24 cellular contexts compared by ENCODE assay signal in the genomic region with DNA sequence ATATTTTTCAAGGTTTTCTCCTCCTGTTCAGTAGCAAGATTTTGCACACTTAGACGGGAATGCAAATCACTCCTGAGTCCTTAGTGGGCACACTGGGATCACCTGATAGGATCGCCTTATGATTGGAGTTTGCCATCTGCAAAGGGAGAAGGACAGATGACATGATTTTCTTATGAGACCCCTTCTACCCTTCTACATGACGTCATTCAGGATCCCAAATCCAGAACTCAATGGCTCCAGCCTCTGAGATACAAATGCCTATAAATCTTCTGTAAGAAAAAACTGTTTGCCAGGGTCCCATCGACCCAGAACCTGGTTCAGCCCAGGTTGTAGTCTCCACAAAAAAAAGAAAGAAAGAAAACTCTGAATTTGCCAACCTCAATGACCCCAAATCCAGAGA. TPM values are rescaled to one million over a fixed set of nuclear protein-coding genes. Genes with fewer than 3 reads are reported as not detected.
A peak's percentile ranks its signal among the peaks of the same experiment; 100 is the strongest.
DNase-seq lines count a peak whose midpoint lies in the region; ATAC-seq, FAIRE-seq and TF ChIP-seq lines count a peak whose summit lies in the region.
"Had no signal": no experiment of that assay in that cellular context is flagged by ENCODE, and none has a peak within 500 bp of the region (broad histone marks: within the 10 kb centered on the region; RNA-seq: fewer than 3 reads in every experiment).

No MANE protein-coding gene starts in this region.

- H3K27ac Mint-ChIP-seq in GM23338 (no peak overlapping the region), brain (peak overlapping the region in 2 of 5 experiments; percentile 4 to 96), immature natural killer cell (no peak overlapping the region)
- H3K27ac Mint-ChIP-seq: CD14-positive monocyte; CD4-positive, alpha-beta T cell; CD8-positive, alpha-beta memory T cell had no signal

- no peak for TF ChIP-seq RAD21 in neural cell (conservative IDR thresholded peaks at IDR 0.05)

- 0 out of 2 replicates have a peak, but pooled peaks cover 7% of the 10 kb centered on the region for H3F3A ChIP-seq in GM23338 (replicated peaks; ENCODE audit: low read depth)
- peaks cover 6% of the 10 kb centered on the region for H3F3A ChIP-seq in neural cell (ENCODE audit: insufficient read depth, low read length, poor library complexity, severe bottlenecking)

- peaks cover 100% of the 10 kb centered on the region for H3K79me2 ChIP-seq in GM23338 (replicated peaks; ENCODE audit: insufficient read depth)
- peaks cover 85% of the 10 kb centered on the region for H3K79me2 ChIP-seq in neural cell (replicated peaks; ENCODE audit: insufficient read depth, low read length)

- no peaks in the 10 kb centered on the region for H3K27me3 ChIP-seq in GM23338 (ENCODE audit: insufficient read depth)
- H3K27me3 ChIP-seq in neural cell (ENCODE audit: insufficient read depth, low read depth, low read length): peaks cover under 1% of the 10 kb centered on the region
- H3K27me3 ChIP-seq: BE2C; BLaER1 treated with 17β-estradiol and CSF1 and Interleukin-3, amounts not matched to agents 10 nM and 100 nM had no signal

- H3K36me3 ChIP-seq in GM23338 (ENCODE audit: insufficient read depth) (no peaks in the 10 kb centered on the region), neural cell (ENCODE audit: insufficient read depth, low read length) (no peaks in the 10 kb centered on the region)
- H3K36me3 ChIP-seq: BE2C had no signal

- DNase-seq in GM23338 (ENCODE audit: low spot score): no peak
- DNase-seq in HTR-8/SVneo (ENCODE audit: insufficient read length, low spot score): no peak
- DNase-seq in immature natural killer cell: no peak
- DNase-seq in NCI-H526 treated with DMSO at 0.1 percent for 48 hours (lab: John Stamatoyannopoulos, UW): no peak
- DNase-seq: 8988T; ACHN; AML-193; CD4-positive, alpha-beta T cell; CD8-positive, alpha-beta memory T cell; DMS 273 treated with DMSO at 0.1 percent for 48 hours; DMS79; EL; GDM1; H7; HCEC 1CT had no signal

- TF ChIP-seq EP300 in neural cell (conservative IDR thresholded peaks at IDR 0.05; ENCODE audit: poor library complexity, severe bottlenecking): no peak

- H3K4me1 ChIP-seq in GM23338 (ENCODE audit: insufficient read depth): peaks cover 90% of the 10 kb centered on the region
- H3K4me1 ChIP-seq: A549 had no signal

- no peak overlapping the region for H3K27ac ChIP-seq in GM23338 (ENCODE audit: low read depth)
- H3K27ac ChIP-seq in neural cell (ENCODE audit: low read length): peak overlapping the region; percentile 76
- H3K27ac ChIP-seq: A549; BLaER1 treated with 17β-estradiol and CSF1 and Interleukin-3, amounts not matched to agents 10 nM and 100 nM had no signal

- H3K9me2 ChIP-seq in GM23338 (ENCODE audit: insufficient read depth): no peaks in the 10 kb centered on the region
- no peaks in the 10 kb centered on the region for H3K9me2 ChIP-seq in neural cell (ENCODE audit: insufficient read depth, low read length)

- H2AFZ ChIP-seq in GM23338: no peak overlapping the region
- no peak overlapping the region for H2AFZ ChIP-seq in neural cell (ENCODE audit: low read depth, low read length)

- 0 out of 2 replicates have a peak overlapping the region, but pooled peaks have one; percentile 63 for H3K4me2 ChIP-seq in GM23338
- peak overlapping the region; percentile 83 for H3K4me2 ChIP-seq in neural cell (ENCODE audit: low read length)
- H3K4me2 ChIP-seq: A549 had no signal

- no peaks in the 10 kb centered on the region; the same call in 2 of the 3 replicates for H3K9me3 Mint-ChIP-seq in GM23338
- H3K9me3 Mint-ChIP-seq in brain: no peaks in the 10 kb centered on the region
- no peaks in the 10 kb centered on the region for H3K9me3 Mint-ChIP-seq in immature natural killer cell
- H3K9me3 Mint-ChIP-seq: CD4-positive, alpha-beta T cell; CD8-positive, alpha-beta memory T cell had no signal

- ATAC-seq in GM23338: no peak
- ATAC-seq: A549 had no signal

- peaks cover 88% of the 10 kb centered on the region for H3K4me1 Mint-ChIP-seq in GM23338
- H3K4me1 Mint-ChIP-seq in brain: peaks cover 85% of the 10 kb centered on the region
- no peaks in the 10 kb centered on the region for H3K4me1 Mint-ChIP-seq in immature natural killer cell

- H3K9ac ChIP-seq in neural cell (ENCODE audit: low read length): peak overlapping the region; percentile 55
- H3K9ac ChIP-seq: BLaER1 treated with 17β-estradiol and CSF1 and Interleukin-3, amounts not matched to agents 10 nM and 100 nM had no signal

- H3K4me3 Mint-ChIP-seq in GM23338 (no peak overlapping the region), brain (peak overlapping the region in 4 of 5 experiments; percentile 10 to 76 (median 48)), immature natural killer cell (no peak overlapping the region)
- H3K4me3 Mint-ChIP-seq: CD14-positive monocyte; CD4-positive, alpha-beta T cell had no signal

- H3K27me3 Mint-ChIP-seq in GM23338 (ENCODE audit: insufficient read depth, low read depth, poor library complexity) (peaks cover 11% of the 10 kb centered on the region), brain (peaks cover 5% of the 10 kb centered on the region), immature natural killer cell (ENCODE audit: low read depth in 3 of 3) (peaks cover 4 to 10% (median 8%) of the 10 kb centered on the region in 3 donors)

- FAIRE-seq in HTR-8/SVneo (lab: Jason Lieb, UNC): no peak
- FAIRE-seq: A549, D721Med, GM12891, GM18507 had no signal

- H4K20me1 ChIP-seq in GM23338 (replicated peaks; ENCODE audit: insufficient read depth) (peaks cover 46% of the 10 kb centered on the region), neural cell (ENCODE audit: insufficient read depth) (no peaks in the 10 kb centered on the region)

- TF ChIP-seq CTCF in GM23338 (conservative IDR thresholded peaks at IDR 0.05; ENCODE audit: low read depth in 2 of 2) (no peak), brain (conservative IDR thresholded peaks at IDR 0.05) (no peak), neural cell (IDR thresholded peaks at IDR 0.05; ENCODE audit: poor library complexity, severe bottlenecking) (no peak)

- no peak overlapping the region for H3K4me3 ChIP-seq in GM23338
- H3K4me3 ChIP-seq in neural cell (ENCODE audit: low read length): peak overlapping the region; percentile 57
- H3K4me3 ChIP-seq: A549; BLaER1 treated with 17β-estradiol and CSF1 and Interleukin-3, amounts not matched to agents 10 nM and 100 nM had no signal

- H3K36me3 Mint-ChIP-seq in GM23338 (ENCODE audit: low read depth) (peaks cover 6% of the 10 kb centered on the region; the same call in 1 of the 3 replicates), brain (no peaks in the 10 kb centered on the region), immature natural killer cell (no peaks in the 10 kb centered on the region)
- H3K36me3 Mint-ChIP-seq: CD14-positive monocyte; CD8-positive, alpha-beta memory T cell had no signal

- H3K9me3 ChIP-seq in neural cell (ENCODE audit: low read length): no peaks in the 10 kb centered on the region
- H3K9me3 ChIP-seq: A549; BE2C; BLaER1 treated with 17β-estradiol and CSF1 and Interleukin-3, amounts not matched to agents 10 nM and 100 nM had no signal

TF ChIP-seq in GM23338, 12 proteins besides CTCF, POLR2A, EP300 and RAD21 (continues in another document):
- TF ChIP-seq NANOG (IDR thresholded peaks at IDR 0.05; ENCODE audit: borderline replicate concordance): no peak

TF ChIP-seq in neural cell, 6 proteins besides CTCF, POLR2A, EP300 and RAD21:
- TF ChIP-seq EZH2 (IDR thresholded peaks at IDR 0.05; ENCODE audit: borderline replicate concordance, insufficient read depth, low read length, poor library complexity, severe bottlenecking) (no peak), MXI1 (conservative IDR thresholded peaks at IDR 0.05; ENCODE audit: poor library complexity, severe bottlenecking) (no peak), TAF1 (IDR thresholded peaks at IDR 0.05; ENCODE audit: low read depth) (no peak), SMC3 (conservative IDR thresholded peaks at IDR 0.05; ENCODE audit: poor library complexity) (no peak), POLR2AphosphoS5 (IDR thresholded peaks at IDR 0.05) (no peak), REST (IDR thresholded peaks at IDR 0.05; ENCODE audit: borderline replicate concordance) (no peak)
TF ChIP-seq in neural cell: peak in this region for 0.

RNA-seq across cellular contexts. Expression of gene ZNF423, which starts 6.9 kb away (rescaled TPM):
- total RNA-seq in GM23338 (2014; rRNA removed; shearing (Covaris generic)): 39.6 and 41.8 TPM in 2 replicates
- polyA plus RNA-seq in GM23338 (2016; fragmentation: Nextera tagmentation; extraction: Ambion mirVana) (14.9 and 15.2 TPM in 2 replicates), brain (ENCODE audit: insufficient read depth, low read depth, low replicate concordance) (32.7 TPM), neural cell (3.0 and 4.5 TPM in 2 replicates), immature natural killer cell (not detected)
- polyA minus RNA-seq in neural cell: 14.9 and 16.7 TPM in 2 replicates
- total RNA-seq: CD4-positive, alpha-beta T cell; CD8-positive, alpha-beta memory T cell had no signal
- polyA plus RNA-seq: CD14-positive monocyte; CD8-positive, alpha-beta memory T cell had no signal

Comparison
In these comparisons a context has a peak if more than half of its experiments do, and no peak if none do; other contexts are left out.
1. H3K4me3 Mint-ChIP-seq: peak in brain (4 of 5); none in GM23338 (single experiment) and immature natural killer cell (0 of 5).